Comparison of ENCODE assay signal across 17 cellular contexts in genomic region chr6:90989763-90990162, GRCh38.
"Had no signal": no experiment of that assay in that cellular context is flagged by ENCODE, and none has a peak within 500 bp of the region (broad histone marks: within the 10 kb centered on the region; RNA-seq: fewer than 3 reads in every experiment).

No MANE protein-coding gene starts in this region.

- H3K27me3 ChIP-seq: esophagus squamous epithelium, spleen, tibial artery, upper lobe of left lung, vagina had no signal

- H3K4me3 ChIP-seq: esophagus squamous epithelium, left ventricle myocardium inferior, lower lobe of right lung, spleen, tibial artery, upper lobe of left lung, vagina had no signal

- H3K4me1 ChIP-seq: left ventricle myocardium inferior, lower lobe of right lung, spleen, tibial artery, upper lobe of left lung, vagina had no signal

- ATAC-seq: lower lobe of right lung; natural killer cell; sciatic nerve; stimulated activated memory B cell treated with anti-CD40 and anti-IgM and Interleukin-4, amounts not matched to agents 10 μg/mL and 1 μg/mL and 100 μg/mL, for 72 hours had no signal

- H3K27ac ChIP-seq: esophagus squamous epithelium, left ventricle myocardium inferior, lower lobe of right lung, spleen, tibial artery, upper lobe of left lung, vagina had no signal

- FAIRE-seq: keratinocyte had no signal

- H3K36me3 ChIP-seq: esophagus squamous epithelium, left ventricle myocardium inferior, lower lobe of right lung, spleen, tibial artery, upper lobe of left lung, vagina had no signal

- DNase-seq: esophagus squamous epithelium; foreskin fibroblast; immature natural killer cell; left ventricle myocardium inferior; lower lobe of right lung; natural killer cell; posterior cingulate gyrus; spleen; stimulated activated CD4-positive, alpha-beta T cell treated with anti-CD3 and anti-CD28 coated beads, Interleukin-15, amount 100 ng/mL, for 24 hours; stimulated activated CD4-positive, alpha-beta T cell treated with anti-CD3 and anti-CD28 coated beads, Interleukin-1b, Interleukin-23, amount 100 ng/mL, for 48 hours; stimulated activated CD4-positive, alpha-beta T cell treated with anti-CD3 and anti-CD28 coated beads, Interleukin-4, amount 100 ng/mL, for 24 hours; tibial artery; upper lobe of left lung had no signal

- H3K9me3 ChIP-seq: esophagus squamous epithelium, lower lobe of right lung, spleen, tibial artery, upper lobe of left lung, vagina had no signal
